In genomic region chr11:2361565-2361964, GRCh38 we compare ENCODE assay signal across 40 cellular contexts. TPM values are rescaled to one million over a fixed set of nuclear protein-coding genes. Genes with fewer than 3 reads are reported as not detected.
"Had no signal": no experiment of that assay in that cellular context is flagged by ENCODE, and none has a peak within 500 bp of the region (broad histone marks: within the 10 kb centered on the region; RNA-seq: fewer than 3 reads in every experiment).

No MANE protein-coding gene starts in this region.

- H3K27ac Mint-ChIP-seq: activated B cell treated with CpG ODN at 0.5 μM for 24 hours; activated CD4-positive, alpha-beta memory T cell treated with anti-CD3 and anti-CD28 coated beads for 36 hours; activated naive CD4-positive, alpha-beta T cell treated with anti-CD3 and anti-CD28 coated beads, Interleukin-2, amount 10 ng/mL, durations not matched to agents 7 days and 5 days; activated naive CD8-positive, alpha-beta T cell; activated naive CD8-positive, alpha-beta T cell treated with anti-CD3 and anti-CD28 coated beads, Interleukin-2, amount 50 U/mL, for 24 hours; activated T-helper 1 cell treated with anti-CD3 and anti-CD28 coated beads, Interleukin-12 subunit alpha, Interleukin-12 subunit beta, Interleukin-2, Interleukin-4 antibody, amounts not matched to agents 30 ng/mL and 10 ng/mL and 1 ng/mL, durations not matched to agents 14 hours and 24 hours and 36 hours had no signal

- H3K4me3 Mint-ChIP-seq: activated B cell treated with CpG ODN at 0.5 μM for 24 hours; activated CD4-positive, alpha-beta memory T cell treated with anti-CD3 and anti-CD28 coated beads for 36 hours; activated naive CD4-positive, alpha-beta T cell treated with anti-CD3 and anti-CD28 coated beads, Interleukin-2, amount 10 ng/mL, durations not matched to agents 7 days and 5 days; activated naive CD8-positive, alpha-beta T cell; activated naive CD8-positive, alpha-beta T cell treated with anti-CD3 and anti-CD28 coated beads, Interleukin-2, amount 50 U/mL, for 24 hours; activated T-cell treated with anti-CD3 and anti-CD28 coated beads, Interleukin-2, amount 50 U/mL, for 4 hours; activated T-helper 1 cell treated with anti-CD3 and anti-CD28 coated beads, Interleukin-12 subunit alpha, Interleukin-12 subunit beta, Interleukin-2, Interleukin-4 antibody, amounts not matched to agents 30 ng/mL and 10 ng/mL and 1 ng/mL, durations not matched to agents 14 hours and 24 hours and 36 hours had no signal

- H3K36me3 ChIP-seq: Peyer's patch had no signal

- H3K9me3 ChIP-seq: Peyer's patch had no signal

- H3K36me3 Mint-ChIP-seq: activated CD4-positive, alpha-beta memory T cell treated with anti-CD3 and anti-CD28 coated beads for 36 hours; activated naive CD4-positive, alpha-beta T cell treated with anti-CD3 and anti-CD28 coated beads, Interleukin-2, amount 10 ng/mL, durations not matched to agents 7 days and 5 days; activated naive CD8-positive, alpha-beta T cell had no signal

- H3K4me3 ChIP-seq: K562, Peyer's patch had no signal

- H3K27me3 ChIP-seq: Peyer's patch had no signal

- H3K4me1 Mint-ChIP-seq: activated naive CD4-positive, alpha-beta T cell treated with anti-CD3 and anti-CD28 coated beads, Interleukin-2, amount 10 ng/mL, durations not matched to agents 7 days and 5 days; activated naive CD8-positive, alpha-beta T cell treated with anti-CD3 and anti-CD28 coated beads, Interleukin-2, amount 50 U/mL, for 24 hours had no signal

- H3K27me3 Mint-ChIP-seq: activated B cell treated with CpG ODN at 0.5 μM for 24 hours; activated CD4-positive, alpha-beta memory T cell treated with anti-CD3 and anti-CD28 coated beads for 36 hours; activated naive CD8-positive, alpha-beta T cell had no signal

- ATAC-seq: activated naive CD8-positive, alpha-beta T cell treated with anti-CD3 and anti-CD28 coated beads, Interleukin-2, amount 50 U/mL, for 24 hours; activated T-cell treated with anti-CD3 and anti-CD28 coated beads, Interleukin-2, amount 50 U/mL, for 4 hours; K562; PC-3; SK-N-SH treated with all-trans-retinoic acid at 6 μM for 48 hours had no signal

- DNase-seq: activated B cell treated with CpG ODN at 0.5 μM for 24 hours; activated CD4-positive, alpha-beta memory T cell treated with anti-CD3 and anti-CD28 coated beads for 36 hours; activated CD4-positive, alpha-beta T cell treated with anti-CD3 and anti-CD28 coated beads for 4 hours; activated CD4-positive, alpha-beta T cell treated with anti-CD3 and anti-CD28 coated beads, Interleukin-2, amount 50 U/mL, for 1 hour; activated CD4-positive, CD25-positive, alpha-beta regulatory T cell treated with anti-CD3 and anti-CD28 coated beads, Interleukin-2, amount 50 U/mL, for 72 hours; activated CD8-positive, alpha-beta memory T cell treated with anti-CD3 and anti-CD28 coated beads, Interleukin-2, amount 50 U/mL, for 4 hours; activated effector memory CD4-positive, alpha-beta T cell treated with Interleukin-2 at 50 U/mL for 16 hours; activated naive CD4-positive, alpha-beta T cell treated with anti-CD3 and anti-CD28 coated beads, Interleukin-2, amount 10 ng/mL, durations not matched to agents 7 days and 5 days; activated naive CD8-positive, alpha-beta T cell treated with anti-CD3 and anti-CD28 coated beads, Interleukin-2, amount 50 U/mL, for 24 hours; activated T-cell treated with anti-CD3 and anti-CD28 coated beads for 4 hours; activated T-cell treated with anti-CD3 and anti-CD28 coated beads, Interleukin-2, amount 50 U/mL, for 4 hours; amniotic stem cell; aorta; caudate nucleus; NCI-H1092 treated with DMSO at 0.1 percent for 48 hours; NCI-H1417; NCI-H146; NCI-H187; NCI-H2029 treated with DMSO at 0.1 percent for 48 hours; NCI-H2107; NCI-H2171; NCI-H510A; NCI-H526; NCI-H748 treated with DMSO at 0.1 percent for 48 hours; NK-92 treated with Interleukin-12 subunit alpha and Interleukin-12 subunit beta, amount 100 ng/mL, for 24 hours; PC-3; Peyer's patch; RPMI8226; SIG-M5; SW 1271; T-helper 1 cell; T-helper 2 cell; T-helper 9 cell had no signal

- H3K9me3 Mint-ChIP-seq: activated B cell treated with CpG ODN at 0.5 μM for 24 hours; activated CD4-positive, alpha-beta memory T cell treated with anti-CD3 and anti-CD28 coated beads for 36 hours; activated naive CD4-positive, alpha-beta T cell treated with anti-CD3 and anti-CD28 coated beads, Interleukin-2, amount 10 ng/mL, durations not matched to agents 7 days and 5 days; activated naive CD8-positive, alpha-beta T cell treated with anti-CD3 and anti-CD28 coated beads, Interleukin-2, amount 50 U/mL, for 24 hours; activated T-cell treated with anti-CD3 and anti-CD28 coated beads, Interleukin-2, amount 50 U/mL, for 4 hours; activated T-helper 1 cell treated with anti-CD3 and anti-CD28 coated beads, Interleukin-12 subunit alpha, Interleukin-12 subunit beta, Interleukin-2, Interleukin-4 antibody, amounts not matched to agents 30 ng/mL and 10 ng/mL and 1 ng/mL, durations not matched to agents 14 hours and 24 hours and 36 hours had no signal

- H3K4me1 ChIP-seq: Peyer's patch had no signal

- H3K27ac ChIP-seq: Peyer's patch, VCaP had no signal

RNA-seq across cellular contexts. Expression of gene TSPAN32, which starts 59.8 kb away (rescaled TPM):
- total RNA-seq: PC-3, SK-MEL-5 had no signal

RNA-seq across cellular contexts. Expression of gene C11orf21, which starts 59.8 kb away (rescaled TPM):
- total RNA-seq: M059J, PC-3, SK-MEL-5 had no signal
